In the genomic region with DNA sequence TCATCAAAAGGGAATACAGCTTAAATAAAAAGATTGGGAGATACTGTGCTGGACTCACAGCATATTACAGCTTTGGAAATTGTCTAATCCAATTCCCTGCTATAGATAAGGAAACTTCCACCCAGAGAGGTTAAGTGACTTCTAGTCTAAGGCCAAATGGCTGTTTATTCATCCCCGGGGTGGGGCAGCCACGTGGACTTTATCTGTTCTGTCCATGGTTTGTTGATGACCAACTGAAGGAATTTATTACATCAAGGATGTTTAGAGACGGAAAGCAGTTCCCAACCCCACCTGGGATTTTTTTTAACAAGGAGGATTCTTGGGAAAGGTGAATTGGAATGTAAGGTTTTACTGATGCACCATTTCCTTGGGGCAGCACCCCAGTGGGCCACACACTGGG, we compare ENCODE assay signal across 15 cellular contexts.
"Had no signal": no experiment of that assay in that cellular context is flagged by ENCODE, and none has a peak within 500 bp of the region (broad histone marks: within the 10 kb centered on the region; RNA-seq: fewer than 3 reads in every experiment).

No MANE protein-coding gene starts in this region.

- H3K27ac ChIP-seq: heart left ventricle, neutrophil, psoas muscle, right lobe of liver, suprapubic skin, thyroid gland, upper lobe of right lung, vagina had no signal

- H3K27me3 ChIP-seq: heart left ventricle, neutrophil, right lobe of liver, suprapubic skin, thyroid gland, upper lobe of right lung, vagina had no signal

- DNase-seq: dermis blood vessel endothelial cell; heart left ventricle; hippocampal formation; mesendoderm; naive thymus-derived CD8-positive, alpha-beta T cell; psoas muscle; retina; stimulated activated CD4-positive, alpha-beta T cell treated with anti-CD3 and anti-CD28 coated beads, Interleukin-2, amount 100 ng/mL, for 48 hours; stimulated activated naive CD8-positive, alpha-beta T cell treated with anti-CD3 and anti-CD28 coated beads, Interleukin-15, Interleukin-2, amounts not matched to agents 100 U/mL and 50 U/mL, for 24 hours; thyroid gland; upper lobe of right lung had no signal

- H3K36me3 ChIP-seq: right lobe of liver, thyroid gland, upper lobe of right lung, vagina had no signal

- H3K4me1 ChIP-seq: psoas muscle, right lobe of liver, thyroid gland, upper lobe of right lung, vagina had no signal

- ATAC-seq: heart left ventricle; naive thymus-derived CD8-positive, alpha-beta T cell; psoas muscle; right lobe of liver; stimulated activated naive CD8-positive, alpha-beta T cell treated with anti-CD3 and anti-CD28 coated beads, Interleukin-15, Interleukin-2, amounts not matched to agents 100 U/mL and 50 U/mL, for 24 hours; upper lobe of right lung had no signal

- H3K9me3 ChIP-seq: heart left ventricle, neutrophil, psoas muscle, right lobe of liver, suprapubic skin, thyroid gland, upper lobe of right lung, vagina had no signal

- H3K4me3 ChIP-seq: heart left ventricle, psoas muscle, right lobe of liver, suprapubic skin, thyroid gland, upper lobe of right lung, vagina had no signal
